In genomic region chr5:94267350-94267899, GRCh38 we compare ENCODE assay signal across 26 cellular contexts.
"Had no signal": no experiment of that assay in that cellular context is flagged by ENCODE, and none has a peak within 500 bp of the region (broad histone marks: within the 10 kb centered on the region; RNA-seq: fewer than 3 reads in every experiment).

No MANE protein-coding gene starts in this region.

- H3K36me3 ChIP-seq: Peyer's patch, SJCRH30 had no signal

- H3K27ac ChIP-seq: Peyer's patch, RWPE1, SJCRH30, VCaP had no signal

- H3K9me3 ChIP-seq: Peyer's patch, SJCRH30 had no signal

- H3K4me1 Mint-ChIP-seq: activated naive CD4-positive, alpha-beta T cell treated with anti-CD3 and anti-CD28 coated beads, Interleukin-2, amount 10 ng/mL, durations not matched to agents 7 days and 5 days; activated naive CD8-positive, alpha-beta T cell treated with anti-CD3 and anti-CD28 coated beads for 36 hours had no signal

- DNase-seq: activated CD4-positive, alpha-beta T cell treated with anti-CD3 and anti-CD28 coated beads for 4 hours; activated CD8-positive, alpha-beta memory T cell treated with anti-CD3 and anti-CD28 coated beads, Interleukin-2, amount 50 U/mL, for 4 hours; activated CD8-positive, alpha-beta T cell treated with anti-CD3 and anti-CD28 coated beads for 36 hours; activated gamma-delta T cell treated with Interleukin-2 at 50 U/mL for 16 hours; activated naive CD4-positive, alpha-beta T cell treated with anti-CD3 and anti-CD28 coated beads, Interleukin-2, amount 10 ng/mL, durations not matched to agents 7 days and 5 days; activated naive CD8-positive, alpha-beta T cell treated with anti-CD3 and anti-CD28 coated beads for 36 hours; activated T-cell treated with anti-CD3 and anti-CD28 coated beads, Interleukin-2, amount 50 U/mL, for 72 hours; aorta; central memory CD4-positive, alpha-beta T cell; KG1; NCI-H1048; NCI-H146; NCI-H187 treated with DMSO at 0.1 percent for 48 hours; NCI-H2107; NCI-H2171 treated with DMSO at 0.1 percent for 48 hours; NCI-H226; NCI-H526; NCI-H774; Peyer's patch; Right ventricle myocardium superior; SK-N-SH; T-helper 1 cell had no signal

- H3K4me3 Mint-ChIP-seq: activated CD8-positive, alpha-beta T cell treated with anti-CD3 and anti-CD28 coated beads for 36 hours; activated naive CD4-positive, alpha-beta T cell treated with anti-CD3 and anti-CD28 coated beads, Interleukin-2, amount 10 ng/mL, durations not matched to agents 7 days and 5 days; activated naive CD8-positive, alpha-beta T cell treated with anti-CD3 and anti-CD28 coated beads for 36 hours; activated T-cell treated with anti-CD3 and anti-CD28 coated beads, Interleukin-2, amount 50 U/mL, for 72 hours had no signal

- H3K27me3 ChIP-seq: Peyer's patch, SJCRH30 had no signal

- ATAC-seq: activated CD8-positive, alpha-beta T cell treated with anti-CD3 and anti-CD28 coated beads for 36 hours; activated T-cell treated with anti-CD3 and anti-CD28 coated beads, Interleukin-2, amount 50 U/mL, for 72 hours had no signal

- H3K4me1 ChIP-seq: Peyer's patch, SJCRH30 had no signal

- H3K27me3 Mint-ChIP-seq: activated CD8-positive, alpha-beta T cell treated with anti-CD3 and anti-CD28 coated beads for 36 hours; activated naive CD4-positive, alpha-beta T cell treated with anti-CD3 and anti-CD28 coated beads, Interleukin-2, amount 10 ng/mL, durations not matched to agents 7 days and 5 days had no signal

- H3K27ac Mint-ChIP-seq: activated CD8-positive, alpha-beta T cell treated with anti-CD3 and anti-CD28 coated beads for 36 hours; activated naive CD4-positive, alpha-beta T cell treated with anti-CD3 and anti-CD28 coated beads, Interleukin-2, amount 10 ng/mL, durations not matched to agents 7 days and 5 days; activated naive CD8-positive, alpha-beta T cell treated with anti-CD3 and anti-CD28 coated beads for 36 hours; activated T-cell treated with anti-CD3 and anti-CD28 coated beads, Interleukin-2, amount 50 U/mL, for 72 hours; activated T-helper 2 cell treated with anti-CD3 and anti-CD28 coated beads, Interferon-gamma antibody, Interleukin-2, Interleukin-4, amounts not matched to agents 10 μg/mL and 5 μg/mL and 100 μg/mL, durations not matched to agents 14 hours and 24 hours and 36 hours had no signal

- H3K36me3 Mint-ChIP-seq: activated naive CD4-positive, alpha-beta T cell treated with anti-CD3 and anti-CD28 coated beads, Interleukin-2, amount 10 ng/mL, durations not matched to agents 7 days and 5 days; activated naive CD8-positive, alpha-beta T cell treated with anti-CD3 and anti-CD28 coated beads for 36 hours had no signal

- H3K9me3 Mint-ChIP-seq: activated naive CD4-positive, alpha-beta T cell treated with anti-CD3 and anti-CD28 coated beads, Interleukin-2, amount 10 ng/mL, durations not matched to agents 7 days and 5 days had no signal

- H3K9ac ChIP-seq: SK-N-SH had no signal

- H3K4me3 ChIP-seq: Peyer's patch, SJCRH30 had no signal
